ENCODE assay signal across 11 cellular contexts in genomic region chr7:24653316-24654085, GRCh38.
DNase-seq lines count a peak whose midpoint lies in the region; ATAC-seq, FAIRE-seq and TF ChIP-seq lines count a peak whose summit lies in the region.
"Had no signal": no experiment of that assay in that cellular context is flagged by ENCODE, and none has a peak within 500 bp of the region (broad histone marks: within the 10 kb centered on the region; RNA-seq: fewer than 3 reads in every experiment).

No MANE protein-coding gene starts in this region.

- no peak overlapping the region for H3K4me3 ChIP-seq in BLaER1
- peak overlapping the region; percentile 8 to 48 (median 47) for H3K4me3 ChIP-seq in mammary epithelial cell (replicated peaks in 1 of 3; ENCODE audit: insufficient read depth in 1 of 3, low read depth in 2 of 3, low read length in 3 of 3)
- no peak overlapping the region for H3K4me3 ChIP-seq in naive thymus-derived CD4-positive, alpha-beta T cell (ENCODE audit: low read length)
- peak overlapping the region in 1 of 2 donors; percentile 6 for H3K4me3 ChIP-seq in kidney (ENCODE audit: low read length in 2 of 2)
- no peak overlapping the region for H3K4me3 ChIP-seq in MM.1S (ENCODE audit: low read length)
- H3K4me3 ChIP-seq: pancreas had no signal

- no peaks in the 10 kb centered on the region for H3K27me3 Mint-ChIP-seq in IgD-negative memory B cell
- no peaks in the 10 kb centered on the region for H3K27me3 Mint-ChIP-seq in naive thymus-derived CD4-positive, alpha-beta T cell

- H3K79me2 ChIP-seq in mammary epithelial cell (ENCODE audit: insufficient read depth, low read length) = no peaks in the 10 kb centered on the region
- no peaks in the 10 kb centered on the region for H3K79me2 ChIP-seq in MM.1S (ENCODE audit: low read length)

- TF ChIP-seq CTCF in mammary epithelial cell (conservative IDR thresholded peaks at IDR 0.05 in 1 of 2, IDR thresholded peaks at IDR 0.05 in 1 of 2; ENCODE audit: extremely low read depth in 1 of 2, insufficient read depth in 1 of 2, low read depth in 1 of 2, low read length in 2 of 2) (no peak), kidney (IDR thresholded peaks at IDR 0.05; ENCODE audit: borderline replicate concordance, extremely low read depth, insufficient read depth) (no peak), MM.1S (IDR thresholded peaks at IDR 0.05; ENCODE audit: low read length) (no peak)

- H3K9me2 ChIP-seq in MM.1S (replicated peaks; ENCODE audit: insufficient read depth, low read length) = no peaks in the 10 kb centered on the region

- peak; percentile 42 for DNase-seq in mammary epithelial cell
- DNase-seq in naive thymus-derived CD4-positive, alpha-beta T cell = no peak
- no peak for DNase-seq in kidney
- DNase-seq in NOMO-1 (lab: John Stamatoyannopoulos, UW; ENCODE audit: unreplicated experiment in 2 of 2) = no peak
- DNase-seq in effector CD8-positive, alpha-beta T cell (lab: John Stamatoyannopoulos, UW) = no peak
- no peak for DNase-seq in MM.1S
- DNase-seq: activated CD4-positive, CD25-positive, alpha-beta regulatory T cell treated with anti-CD3 and anti-CD28 coated beads, Interleukin-2, amount 50 U/mL, for 72 hours; pancreas; trophoblast cell had no signal

- H3K27ac Mint-ChIP-seq in IgD-negative memory B cell = no peak overlapping the region
- H3K27ac Mint-ChIP-seq in naive thymus-derived CD4-positive, alpha-beta T cell = peak overlapping the region in 7 of 9 donors; percentile 25 to 81 (median 56)

- H4K20me1 ChIP-seq in BLaER1 (no peaks in the 10 kb centered on the region), mammary epithelial cell (ENCODE audit: insufficient read depth, low read length) (no peaks in the 10 kb centered on the region), MM.1S (ENCODE audit: insufficient read depth, low read length) (no peaks in the 10 kb centered on the region)

- no peak overlapping the region for H3K27ac ChIP-seq in BLaER1
- H3K27ac ChIP-seq in mammary epithelial cell (ENCODE audit: insufficient read depth, low read depth, low read length) = peak overlapping the region; percentile 32
- H3K27ac ChIP-seq in naive thymus-derived CD4-positive, alpha-beta T cell (ENCODE audit: low read depth, low read length) = no peak overlapping the region
- H3K27ac ChIP-seq in kidney (ENCODE audit: low read depth in 2 of 2, low read length in 2 of 2) = no peak overlapping the region
- no peak overlapping the region for H3K27ac ChIP-seq in MM.1S (ENCODE audit: low read length)
- H3K27ac ChIP-seq: pancreas had no signal

- H3K36me3 ChIP-seq in BLaER1 = peaks cover 9% of the 10 kb centered on the region
- no peaks in the 10 kb centered on the region for H3K36me3 ChIP-seq in mammary epithelial cell (ENCODE audit: insufficient read depth, low read length)
- no peaks in the 10 kb centered on the region for H3K36me3 ChIP-seq in naive thymus-derived CD4-positive, alpha-beta T cell (ENCODE audit: control insufficient read depth in 2 of 3, insufficient read depth in 3 of 3, low read length in 3 of 3)
- no peaks in the 10 kb centered on the region for H3K36me3 ChIP-seq in kidney (ENCODE audit: control insufficient read depth in 1 of 2, insufficient read depth in 2 of 2, low read length in 2 of 2)
- H3K36me3 ChIP-seq in MM.1S (replicated peaks; ENCODE audit: insufficient read depth, low read length) = no peaks in the 10 kb centered on the region
- H3K36me3 ChIP-seq: pancreas had no signal

- H3F3A ChIP-seq in MM.1S (ENCODE audit: insufficient read depth, low read length) = no peaks in the 10 kb centered on the region

- H2AFZ ChIP-seq in mammary epithelial cell (ENCODE audit: low read depth, low read length) = peak overlapping the region; percentile 47
- no peak overlapping the region for H2AFZ ChIP-seq in MM.1S (ENCODE audit: low read length)

- H3K9ac ChIP-seq in BLaER1 (no peak overlapping the region), mammary epithelial cell (ENCODE audit: insufficient read depth, low read length) (peak overlapping the region; percentile 45), kidney (ENCODE audit: low read length in 2 of 2) (no peak overlapping the region), MM.1S (ENCODE audit: low read length) (no peak overlapping the region)

- CTCF ChIA-PET in mammary epithelial cell (lab: Charles Lee; ENCODE audit: low non-redundant PET) = interaction anchor here (0.6 kb wide), 1 partner anchor 369 kb away, joined by 3 read pairs; no protein-coding TSS in a partner anchor
- CTCF ChIA-PET in naive thymus-derived CD4-positive, alpha-beta T cell (lab: Charles Lee) = no interaction called here

- H3K9me3 ChIP-seq in BLaER1 (no peaks in the 10 kb centered on the region), mammary epithelial cell (replicated peaks; ENCODE audit: insufficient read depth, low read length) (no peaks in the 10 kb centered on the region), kidney (ENCODE audit: control insufficient read depth in 1 of 2, low read length in 2 of 2) (no peaks in the 10 kb centered on the region), MM.1S (replicated peaks; ENCODE audit: insufficient read depth, low read length) (no peaks in the 10 kb centered on the region)
- no peaks in the 10 kb centered on the region for H3K9me3 ChIP-seq in naive thymus-derived CD4-positive, alpha-beta T cell (ENCODE audit: control insufficient read depth in 2 of 3, low read length in 3 of 3)
- H3K9me3 ChIP-seq: pancreas had no signal

- H3K36me3 Mint-ChIP-seq in IgD-negative memory B cell = peaks cover 4% of the 10 kb centered on the region
- peaks cover 2 to 34% (median 9%) of the 10 kb centered on the region in 5 donors for H3K36me3 Mint-ChIP-seq in naive thymus-derived CD4-positive, alpha-beta T cell

- H3K4me3 Mint-ChIP-seq in IgD-negative memory B cell = peak overlapping the region in 3 of 4 donors; percentile 26 to 61 (median 54)
- peak overlapping the region; percentile 44 to 86 (median 73) for H3K4me3 Mint-ChIP-seq in naive thymus-derived CD4-positive, alpha-beta T cell

- POLR2A ChIA-PET in naive thymus-derived CD4-positive, alpha-beta T cell (lab: Charles Lee) = no interaction called here

- intact Hi-C loops in mammary epithelial cell (cut with micrococcal nuclease) (loop anchor here (5.0 kb wide), 1 partner anchor 251 kb away; no protein-coding TSS in a partner anchor), kidney (cut with DNase I) (no loop called here)
- intact Hi-C loops in naive thymus-derived CD4-positive, alpha-beta T cell (cut with micrococcal nuclease) = no loop called here

- 0% methylated on average over 4 of the region's 4 CpGs for WGBS in mammary epithelial cell (ENCODE audit: low coverage, missing lambda C conversion rate)

- peaks cover 0 to 10% (median 9%) of the 10 kb centered on the region in 3 donors for H3K4me1 Mint-ChIP-seq in IgD-negative memory B cell
- H3K4me1 Mint-ChIP-seq in naive thymus-derived CD4-positive, alpha-beta T cell = peaks cover 5 to 26% (median 15%) of the 10 kb centered on the region in 7 donors

- H3K4me2 ChIP-seq in BLaER1 (peak overlapping the region; percentile 27; the same call in 1 of the 2 replicates), mammary epithelial cell (ENCODE audit: insufficient read depth, low read depth, low read length) (peak overlapping the region; percentile 94), MM.1S (ENCODE audit: low read depth, low read length) (no peak overlapping the region)

- in situ Hi-C loops in mammary epithelial cell (cut with MboI; ENCODE audit: low sequenced_read_pairs in 2 of 2) = loop anchor here in 1 of 2 donors (25.0 kb wide), 2 partner anchors 341 to 791 kb away; no protein-coding TSS in a partner anchor

- H3K27me3 ChIP-seq in BLaER1 (no peaks in the 10 kb centered on the region), mammary epithelial cell (ENCODE audit: insufficient read depth, low read length) (no peaks in the 10 kb centered on the region), MM.1S (replicated peaks; ENCODE audit: insufficient read depth, low read length) (no peaks in the 10 kb centered on the region)
- H3K27me3 ChIP-seq in naive thymus-derived CD4-positive, alpha-beta T cell (ENCODE audit: control insufficient read depth in 2 of 2, insufficient read depth in 2 of 2, low read length in 2 of 2) = no peaks in the 10 kb centered on the region
- H3K27me3 ChIP-seq: pancreas had no signal

- dilution Hi-C loops in mammary epithelial cell (cut with HindIII; ENCODE audit: low sequenced_read_pairs) = no loop called here

- no peaks in the 10 kb centered on the region for H3K9me3 Mint-ChIP-seq in IgD-negative memory B cell
- H3K9me3 Mint-ChIP-seq in naive thymus-derived CD4-positive, alpha-beta T cell = no peaks in the 10 kb centered on the region

- no TSS peak for BruUV-seq in mammary epithelial cell (replicated peaks; lab: Mats Ljungman, UMichigan)

- no peak for ATAC-seq in naive thymus-derived CD4-positive, alpha-beta T cell

- FAIRE-seq in kidney (lab: Jason Lieb, UNC) = no peak
- FAIRE-seq: pancreas had no signal

- H3K4me1 ChIP-seq in BLaER1 (no peaks in the 10 kb centered on the region; the same call in 1 of the 2 replicates), mammary epithelial cell (ENCODE audit: insufficient read depth, low read length) (peaks cover 7% of the 10 kb centered on the region), kidney (ENCODE audit: control insufficient read depth in 1 of 2, insufficient read depth in 1 of 2, low read depth in 1 of 2, low read length in 2 of 2) (no peaks in the 10 kb centered on the region), MM.1S (ENCODE audit: low read length) (no peaks in the 10 kb centered on the region)
- H3K4me1 ChIP-seq in naive thymus-derived CD4-positive, alpha-beta T cell (ENCODE audit: control insufficient read depth in 2 of 2, insufficient read depth in 2 of 2, low read length in 2 of 2) = no peaks in the 10 kb centered on the region
- H3K4me1 ChIP-seq: pancreas had no signal

Comparison
In these comparisons a context has a peak if more than half of its experiments do, and no peak if none do; other contexts are left out.
1. H3K4me3 ChIP-seq: peak in mammary epithelial cell (3 of 3); none in BLaER1 (single experiment), naive thymus-derived CD4-positive, alpha-beta T cell (single experiment) and MM.1S (single experiment).
2. H3K27ac Mint-ChIP-seq: peak in naive thymus-derived CD4-positive, alpha-beta T cell (7 of 9); none in IgD-negative memory B cell (0 of 3).